14 cellular contexts compared by ENCODE assay signal in genomic region chr7:158595068-158595467, GRCh38. TPM values are rescaled to one million over a fixed set of nuclear protein-coding genes. Genes with fewer than 3 reads are reported as not detected.
DNase-seq lines count a peak whose midpoint lies in the region; ATAC-seq and TF ChIP-seq lines count a peak whose summit lies in the region.
"Had no signal": no experiment of that assay in that cellular context is flagged by ENCODE, and none has a peak within 500 bp of the region (broad histone marks: within the 10 kb centered on the region; RNA-seq: fewer than 3 reads in every experiment).

No MANE protein-coding gene starts in this region.

- peaks cover 8% of the 10 kb centered on the region for H3K27me3 ChIP-seq in NT2/D1 (ENCODE audit: insufficient read depth, insufficient read length)

- no peak overlapping the region for H3K9ac ChIP-seq in NT2/D1 (ENCODE audit: insufficient read length, low read depth)

- peaks cover 5% of the 10 kb centered on the region; the same call in 1 of the 2 replicates for H3K9me3 ChIP-seq in NT2/D1 (ENCODE audit: insufficient read depth, low read length)

- ATAC-seq in GM18873 (IDR thresholded peaks at IDR 0.05; ENCODE audit: low FRiP score, unreplicated experiment), result peak; percentile 56
- ATAC-seq in omental fat pad (ENCODE audit: low FRiP score), result peak; percentile 90
- ATAC-seq in HG03095 (IDR thresholded peaks at IDR 0.05; ENCODE audit: unreplicated experiment), result no peak
- ATAC-seq: T-helper 17 cell had no signal

- no peak overlapping the region for H3K4me3 ChIP-seq in NT2/D1 (ENCODE audit: insufficient read length, low read depth)
- no peak overlapping the region for H3K4me3 ChIP-seq in fibroblast of mammary gland (ENCODE audit: control insufficient read depth, low read depth, low read length)

- no peak for TF ChIP-seq CTCF in fibroblast of mammary gland (conservative IDR thresholded peaks at IDR 0.05; ENCODE audit: control insufficient read depth, insufficient read depth, low read depth, low read length)
- no peak for TF ChIP-seq CTCF in omental fat pad (IDR thresholded peaks at IDR 0.05)

- DNase-seq in NT2/D1 (ENCODE audit: low read depth, low spot score) (peak; percentile 25), fibroblast of mammary gland (ENCODE audit: low read depth) (peak; percentile 23), omental fat pad (ENCODE audit: low spot score) (no peak), COLO829 (ENCODE audit: low spot score) (no peak), NCI-H187 (lab: John Stamatoyannopoulos, UW) (no peak), GDM1 (lab: John Stamatoyannopoulos, UW) (no peak)
- DNase-seq: activated T-cell treated with anti-CD3 and anti-CD28 coated beads, Interleukin-2, amount 50 U/mL, for 24 hours; effector memory CD4-positive, alpha-beta T cell; KG1; midbrain; substantia nigra; T-helper 17 cell had no signal

- H3K4me1 ChIP-seq in NT2/D1 (ENCODE audit: insufficient read depth, insufficient read length), result no peaks in the 10 kb centered on the region

- H3K36me3 ChIP-seq in NT2/D1 (ENCODE audit: insufficient read depth, insufficient read length, low read length), result no peaks in the 10 kb centered on the region

RNA-seq across cellular contexts. Expression of gene PTPRN2, which starts 7.4 kb away (rescaled TPM):
- total RNA-seq in omental fat pad, result 1 to 10 TPM; 2.0 to 9.5 (median 2.6) TPM

Comparison
In these comparisons a context has a peak if more than half of its experiments do, and no peak if none do; other contexts are left out.
1. DNase-seq: peak in NT2/D1 (single experiment) and fibroblast of mammary gland (single experiment); none in omental fat pad (single experiment), COLO829 (single experiment), NCI-H187 (0 of 2) and GDM1 (single experiment).